ENCODE assay signal across 1 cellular context in the genomic region with DNA sequence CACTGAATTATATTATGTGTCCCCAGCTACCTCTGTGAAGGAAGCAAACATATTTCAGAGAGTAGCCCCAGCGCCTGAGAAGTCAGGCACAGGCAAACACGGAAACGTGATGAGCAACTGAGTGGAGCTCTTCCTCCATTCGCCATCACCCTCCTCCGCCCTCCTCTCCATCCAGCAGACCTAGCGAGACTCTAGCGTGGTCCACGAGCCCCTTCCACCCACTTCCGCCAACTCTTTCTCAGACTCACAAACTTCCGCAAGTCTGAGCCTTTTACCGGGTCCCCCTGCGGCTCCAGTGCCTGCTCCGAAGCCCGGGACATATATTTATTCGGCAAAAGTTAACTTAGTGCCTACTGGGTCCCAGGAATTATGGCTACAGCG.
TF ChIP-seq lines count a peak whose summit lies in the region.

No MANE protein-coding gene starts in this region.

TF ChIP-seq in IMR-90, 13 proteins besides CTCF, POLR2A, EP300 and RAD21 (continued from another document):
- TF ChIP-seq FOS (IDR thresholded peaks at IDR 0.05; ENCODE audit: low read depth, low read length) (no peak), MXI1 (IDR thresholded peaks at IDR 0.05; ENCODE audit: borderline replicate concordance, low read depth, low read length) (0 out of 2 replicates have a peak, but pooled peaks have one; percentile 59), CHD1 (IDR thresholded peaks at IDR 0.05; ENCODE audit: low read depth, low read length) (no peak), RCOR1 (IDR thresholded peaks at IDR 0.05; ENCODE audit: insufficient replicate concordance, low read length) (no peak), SMC3 (IDR thresholded peaks at IDR 0.05; ENCODE audit: low read depth, low read length) (no peak), CEBPB (IDR thresholded peaks at IDR 0.05; ENCODE audit: low read depth, low read length) (no peak), BHLHE40 (IDR thresholded peaks at IDR 0.05; ENCODE audit: low read depth, low read length) (peak; percentile 47; the same call in 1 of the 2 replicates), MAZ (IDR thresholded peaks at IDR 0.05; ENCODE audit: borderline replicate concordance, low read depth, low read length) (no peak)
- TF ChIP-seq, protein P1, sequence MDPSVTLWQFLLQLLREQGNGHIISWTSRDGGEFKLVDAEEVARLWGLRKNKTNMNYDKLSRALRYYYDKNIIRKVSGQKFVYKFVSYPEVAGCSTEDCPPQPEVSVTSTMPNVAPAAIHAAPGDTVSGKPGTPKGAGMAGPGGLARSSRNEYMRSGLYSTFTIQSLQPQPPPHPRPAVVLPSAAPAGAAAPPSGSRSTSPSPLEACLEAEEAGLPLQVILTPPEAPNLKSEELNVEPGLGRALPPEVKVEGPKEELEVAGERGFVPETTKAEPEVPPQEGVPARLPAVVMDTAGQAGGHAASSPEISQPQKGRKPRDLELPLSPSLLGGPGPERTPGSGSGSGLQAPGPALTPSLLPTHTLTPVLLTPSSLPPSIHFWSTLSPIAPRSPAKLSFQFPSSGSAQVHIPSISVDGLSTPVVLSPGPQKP (IDR thresholded peaks at IDR 0.05; ENCODE audit: borderline replicate concordance, low read depth, low read length), result no peak
- TF ChIP-seq, protein P2, sequence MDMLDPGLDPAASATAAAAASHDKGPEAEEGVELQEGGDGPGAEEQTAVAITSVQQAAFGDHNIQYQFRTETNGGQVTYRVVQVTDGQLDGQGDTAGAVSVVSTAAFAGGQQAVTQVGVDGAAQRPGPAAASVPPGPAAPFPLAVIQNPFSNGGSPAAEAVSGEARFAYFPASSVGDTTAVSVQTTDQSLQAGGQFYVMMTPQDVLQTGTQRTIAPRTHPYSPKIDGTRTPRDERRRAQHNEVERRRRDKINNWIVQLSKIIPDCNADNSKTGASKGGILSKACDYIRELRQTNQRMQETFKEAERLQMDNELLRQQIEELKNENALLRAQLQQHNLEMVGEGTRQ (IDR thresholded peaks at IDR 0.05; ENCODE audit: low read depth, low read length), result no peak
